ENCODE assay signal across 8 cellular contexts in the genomic region with DNA sequence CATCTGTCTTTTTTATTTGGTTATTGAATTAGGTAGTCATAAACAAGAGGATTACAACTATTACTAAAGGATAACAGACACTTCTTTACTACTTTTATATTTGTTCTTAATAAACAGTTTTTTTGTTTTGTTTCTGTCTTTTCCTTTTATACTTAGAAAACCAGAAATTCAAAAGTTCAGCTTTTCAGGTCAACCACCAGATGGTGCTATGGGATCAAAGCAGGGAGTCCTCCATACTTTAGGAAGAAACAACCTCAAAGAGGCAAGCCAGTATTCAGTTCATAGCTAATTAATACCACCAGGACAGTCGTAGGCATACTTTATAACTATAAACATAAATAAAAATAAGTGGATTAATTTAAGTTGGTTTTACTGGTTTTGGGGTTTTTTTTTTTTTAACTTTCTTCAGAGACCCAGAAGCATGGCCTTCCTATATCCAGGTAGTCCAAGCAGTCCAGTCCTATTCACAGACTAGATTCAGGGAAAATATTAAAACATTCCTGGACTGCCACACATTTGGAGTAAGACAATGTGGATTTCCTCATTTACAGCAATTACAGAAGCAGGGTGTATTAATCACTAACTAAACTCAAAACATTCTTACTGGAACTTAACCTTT. TPM values are rescaled to one million over a fixed set of nuclear protein-coding genes. Genes with fewer than 3 reads are reported as not detected.
DNase-seq lines count a peak whose midpoint lies in the region; ATAC-seq, FAIRE-seq and TF ChIP-seq lines count a peak whose summit lies in the region.

No MANE protein-coding gene starts in this region.

- peaks cover 8% of the 10 kb centered on the region for H3K4me1 Mint-ChIP-seq in stimulated activated naive CD8-positive, alpha-beta T cell treated with anti-CD3 and anti-CD28 coated beads, Interleukin-15, amount 100 ng/mL, for 72 hours

- no peak overlapping the region for H3K27ac Mint-ChIP-seq in stimulated activated naive CD8-positive, alpha-beta T cell treated with anti-CD3 and anti-CD28 coated beads, Interleukin-15, amount 100 ng/mL, for 72 hours

- peak; percentile 79 for FAIRE-seq in GM19239 (lab: Jason Lieb, UNC)

- in situ Hi-C loops in Caki2 (cut with HindIII; ENCODE audit: low pct_unique_long_range_greater_than_20kb, low sequenced_read_pairs): no loop called here

- H3K9me3 Mint-ChIP-seq in stimulated activated naive CD8-positive, alpha-beta T cell treated with anti-CD3 and anti-CD28 coated beads, Interleukin-15, amount 100 ng/mL, for 72 hours: no peaks in the 10 kb centered on the region

- no peak overlapping the region for H3K4me3 Mint-ChIP-seq in stimulated activated naive CD8-positive, alpha-beta T cell treated with anti-CD3 and anti-CD28 coated beads, Interleukin-15, amount 100 ng/mL, for 72 hours

- ATAC-seq in SK-N-SH treated with all-trans-retinoic acid at 6 μM for 48 hours: peak; percentile 65
- ATAC-seq in left lobe of liver: peak; percentile 88
- ATAC-seq in stimulated activated naive CD8-positive, alpha-beta T cell treated with anti-CD3 and anti-CD28 coated beads, Interleukin-15, amount 100 ng/mL, for 72 hours: peak; percentile 74

- H3K27me3 Mint-ChIP-seq in stimulated activated naive CD8-positive, alpha-beta T cell treated with anti-CD3 and anti-CD28 coated beads, Interleukin-15, amount 100 ng/mL, for 72 hours: peaks cover 28% of the 10 kb centered on the region

- DNase-seq in Caki2 (ENCODE audit: low read depth): peak; percentile 42
- peak; percentile 44 for DNase-seq in GM19239 (ENCODE audit: insufficient read length, low spot score)
- peak; percentile 55 for DNase-seq in MV-4-11 (lab: John Stamatoyannopoulos, UW)
- DNase-seq in cerebellar cortex (ENCODE audit: low spot score): peak; percentile 73
- no peak for DNase-seq in left lobe of liver (ENCODE audit: low spot score)
- peak; percentile 40 to 46 for DNase-seq in stimulated activated naive CD8-positive, alpha-beta T cell treated with anti-CD3 and anti-CD28 coated beads, Interleukin-15, amount 100 ng/mL, for 72 hours
- no peak for DNase-seq in NCI-H187 (lab: John Stamatoyannopoulos, UW)

TF ChIP-seq in SK-N-SH treated with all-trans-retinoic acid at 6 μM for 48 hours, 23 proteins besides CTCF, POLR2A, EP300 and RAD21:
- no peak for TF ChIP-seq ZFP3 (CRISPR knock-in tag; IDR thresholded peaks at IDR 0.05)
- TF ChIP-seq, protein P1, sequence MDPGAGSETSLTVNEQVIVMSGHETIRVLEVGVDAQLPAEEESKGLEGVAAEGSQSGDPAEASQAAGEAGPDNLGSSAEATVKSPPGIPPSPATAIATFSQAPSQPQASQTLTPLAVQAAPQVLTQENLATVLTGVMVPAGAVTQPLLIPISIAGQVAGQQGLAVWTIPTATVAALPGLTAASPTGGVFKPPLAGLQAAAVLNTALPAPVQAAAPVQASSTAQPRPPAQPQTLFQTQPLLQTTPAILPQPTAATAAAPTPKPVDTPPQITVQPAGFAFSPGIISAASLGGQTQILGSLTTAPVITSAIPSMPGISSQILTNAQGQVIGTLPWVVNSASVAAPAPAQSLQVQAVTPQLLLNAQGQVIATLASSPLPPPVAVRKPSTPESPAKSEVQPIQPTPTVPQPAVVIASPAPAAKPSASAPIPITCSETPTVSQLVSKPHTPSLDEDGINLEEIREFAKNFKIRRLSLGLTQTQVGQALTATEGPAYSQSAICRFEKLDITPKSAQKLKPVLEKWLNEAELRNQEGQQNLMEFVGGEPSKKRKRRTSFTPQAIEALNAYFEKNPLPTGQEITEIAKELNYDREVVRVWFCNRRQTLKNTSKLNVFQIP (CRISPR knock-in tag; IDR thresholded peaks at IDR 0.05; ENCODE audit: borderline replicate concordance, low read depth): no peak
- no peak for TF ChIP-seq ARNTL (CRISPR knock-in tag; IDR thresholded peaks at IDR 0.05; ENCODE audit: borderline replicate concordance, low read depth)
- no peak for TF ChIP-seq RARB (CRISPR knock-in tag; IDR thresholded peaks at IDR 0.05)
- no peak for TF ChIP-seq ZNF70 (CRISPR knock-in tag; IDR thresholded peaks at IDR 0.05)
- TF ChIP-seq, protein P2, sequence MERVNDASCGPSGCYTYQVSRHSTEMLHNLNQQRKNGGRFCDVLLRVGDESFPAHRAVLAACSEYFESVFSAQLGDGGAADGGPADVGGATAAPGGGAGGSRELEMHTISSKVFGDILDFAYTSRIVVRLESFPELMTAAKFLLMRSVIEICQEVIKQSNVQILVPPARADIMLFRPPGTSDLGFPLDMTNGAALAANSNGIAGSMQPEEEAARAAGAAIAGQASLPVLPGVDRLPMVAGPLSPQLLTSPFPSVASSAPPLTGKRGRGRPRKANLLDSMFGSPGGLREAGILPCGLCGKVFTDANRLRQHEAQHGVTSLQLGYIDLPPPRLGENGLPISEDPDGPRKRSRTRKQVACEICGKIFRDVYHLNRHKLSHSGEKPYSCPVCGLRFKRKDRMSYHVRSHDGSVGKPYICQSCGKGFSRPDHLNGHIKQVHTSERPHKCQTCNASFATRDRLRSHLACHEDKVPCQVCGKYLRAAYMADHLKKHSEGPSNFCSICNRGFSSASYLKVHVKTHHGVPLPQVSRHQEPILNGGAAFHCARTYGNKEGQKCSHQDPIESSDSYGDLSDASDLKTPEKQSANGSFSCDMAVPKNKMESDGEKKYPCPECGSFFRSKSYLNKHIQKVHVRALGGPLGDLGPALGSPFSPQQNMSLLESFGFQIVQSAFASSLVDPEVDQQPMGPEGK (CRISPR knock-in tag; IDR thresholded peaks at IDR 0.05; ENCODE audit: borderline replicate concordance): no peak
- TF ChIP-seq TOX (CRISPR knock-in tag; IDR thresholded peaks at IDR 0.05; ENCODE audit: borderline replicate concordance): no peak
- TF ChIP-seq SNAI2 (CRISPR knock-in tag; IDR thresholded peaks at IDR 0.05): no peak
- TF ChIP-seq GLIS3 (CRISPR knock-in tag; IDR thresholded peaks at IDR 0.05): no peak
- TF ChIP-seq, protein P3, sequence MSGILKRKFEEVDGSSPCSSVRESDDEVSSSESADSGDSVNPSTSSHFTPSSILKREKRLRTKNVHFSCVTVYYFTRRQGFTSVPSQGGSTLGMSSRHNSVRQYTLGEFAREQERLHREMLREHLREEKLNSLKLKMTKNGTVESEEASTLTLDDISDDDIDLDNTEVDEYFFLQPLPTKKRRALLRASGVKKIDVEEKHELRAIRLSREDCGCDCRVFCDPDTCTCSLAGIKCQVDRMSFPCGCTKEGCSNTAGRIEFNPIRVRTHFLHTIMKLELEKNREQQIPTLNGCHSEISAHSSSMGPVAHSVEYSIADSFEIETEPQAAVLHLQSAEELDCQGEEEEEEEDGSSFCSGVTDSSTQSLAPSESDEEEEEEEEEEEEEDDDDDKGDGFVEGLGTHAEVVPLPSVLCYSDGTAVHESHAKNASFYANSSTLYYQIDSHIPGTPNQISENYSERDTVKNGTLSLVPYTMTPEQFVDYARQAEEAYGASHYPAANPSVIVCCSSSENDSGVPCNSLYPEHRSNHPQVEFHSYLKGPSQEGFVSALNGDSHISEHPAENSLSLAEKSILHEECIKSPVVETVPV (CRISPR knock-in tag; IDR thresholded peaks at IDR 0.05): no peak
- no peak for TF ChIP-seq ESRRG (CRISPR knock-in tag; IDR thresholded peaks at IDR 0.05)
TF ChIP-seq in SK-N-SH treated with all-trans-retinoic acid at 6 μM for 48 hours: peak in this region for 0.

RNA-seq across cellular contexts. Expression of a gene that starts 16.0 kb away (rescaled TPM):
- total RNA-seq in Caki2 (2014; rRNA removed; shearing (Covaris generic); ENCODE audit: low replicate concordance): 165 and 200 TPM in 2 replicates
- total RNA-seq in left lobe of liver: 46.1 TPM

RNA-seq across cellular contexts. Expression of a gene that starts 51.1 kb away (rescaled TPM):
- total RNA-seq in Caki2 (2014; rRNA removed; shearing (Covaris generic); ENCODE audit: low replicate concordance): 2.2 and 5.2 TPM in 2 replicates
- 1.3 TPM for total RNA-seq in left lobe of liver

Comparison
In these comparisons a context has a peak if more than half of its experiments do, and no peak if none do; other contexts are left out.
1. DNase-seq: peak in Caki2 (single experiment), GM19239 (single experiment), MV-4-11 (single experiment), cerebellar cortex (single experiment) and stimulated activated naive CD8-positive, alpha-beta T cell treated with anti-CD3 and anti-CD28 coated beads, Interleukin-15, amount 100 ng/mL, for 72 hours (2 of 2); none in left lobe of liver (single experiment) and NCI-H187 (0 of 2).
2. Peak in every context shown above with its lines, with median percentiles within 50 percentile points of each other: ATAC-seq.